Comparison of ENCODE assay signal across 1 cellular context in the genomic region with DNA sequence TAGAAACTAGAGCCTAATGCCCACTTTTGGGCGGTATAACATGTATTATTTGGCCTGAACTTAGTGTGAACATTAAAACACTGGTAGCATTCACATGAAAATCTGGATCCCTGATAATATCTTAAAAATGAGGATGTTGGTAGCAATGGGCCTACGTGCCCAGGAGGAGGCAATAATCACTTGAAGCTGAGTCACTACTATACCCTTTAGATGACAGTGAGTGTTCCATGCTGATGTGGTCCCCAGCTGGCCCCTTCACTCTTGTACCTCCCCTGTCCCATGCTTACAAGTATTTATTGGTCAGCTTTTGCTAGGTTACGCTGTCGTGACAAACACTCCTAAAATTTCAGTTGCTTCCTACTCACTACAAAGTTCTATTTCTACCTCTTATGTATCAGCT.
TF ChIP-seq lines count a peak whose summit lies in the region.

No MANE protein-coding gene starts in this region.

TF ChIP-seq in H1, 55 proteins besides CTCF, POLR2A, EP300 and RAD21:
- no peak for TF ChIP-seq KDM1A (IDR thresholded peaks at IDR 0.05; ENCODE audit: borderline replicate concordance, low read length)
- no peak for TF ChIP-seq TAF7 (optimal IDR thresholded peaks at IDR 0.05; ENCODE audit: borderline replicate concordance, low read depth, low read length)
- TF ChIP-seq, protein P1, sequence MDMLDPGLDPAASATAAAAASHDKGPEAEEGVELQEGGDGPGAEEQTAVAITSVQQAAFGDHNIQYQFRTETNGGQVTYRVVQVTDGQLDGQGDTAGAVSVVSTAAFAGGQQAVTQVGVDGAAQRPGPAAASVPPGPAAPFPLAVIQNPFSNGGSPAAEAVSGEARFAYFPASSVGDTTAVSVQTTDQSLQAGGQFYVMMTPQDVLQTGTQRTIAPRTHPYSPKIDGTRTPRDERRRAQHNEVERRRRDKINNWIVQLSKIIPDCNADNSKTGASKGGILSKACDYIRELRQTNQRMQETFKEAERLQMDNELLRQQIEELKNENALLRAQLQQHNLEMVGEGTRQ (IDR thresholded peaks at IDR 0.05; ENCODE audit: low read length), result no peak
- TF ChIP-seq SP2 (IDR thresholded peaks at IDR 0.05; ENCODE audit: low read length), result no peak
- no peak for TF ChIP-seq NRF1 (IDR thresholded peaks at IDR 0.05; ENCODE audit: low read depth, low read length)
- TF ChIP-seq TEAD4 (IDR thresholded peaks at IDR 0.05; ENCODE audit: low read depth, low read length), result no peak
- no peak for TF ChIP-seq JUN (IDR thresholded peaks at IDR 0.05; ENCODE audit: low read depth, low read length)
- TF ChIP-seq BACH1 (IDR thresholded peaks at IDR 0.05; ENCODE audit: low read length), result 0 out of 2 replicates have a peak, but pooled peaks have one; percentile 34
- no peak for TF ChIP-seq CHD2 (IDR thresholded peaks at IDR 0.05; ENCODE audit: low read length)
- peak; percentile 33; the same call in 1 of the 2 replicates for TF ChIP-seq MAFK (IDR thresholded peaks at IDR 0.05; ENCODE audit: low read depth, low read length)
- no peak for TF ChIP-seq CTBP2 (IDR thresholded peaks at IDR 0.05; ENCODE audit: borderline replicate concordance, insufficient read depth, insufficient read length, low read length)
- no peak for TF ChIP-seq GTF2F1 (IDR thresholded peaks at IDR 0.05; ENCODE audit: borderline replicate concordance, low read depth, low read length)
- TF ChIP-seq ASH2L (IDR thresholded peaks at IDR 0.05; ENCODE audit: low read length), result no peak
- TF ChIP-seq MAX (IDR thresholded peaks at IDR 0.05), result no peak
